ENCODE assay signal across 15 cellular contexts in the genomic region with DNA sequence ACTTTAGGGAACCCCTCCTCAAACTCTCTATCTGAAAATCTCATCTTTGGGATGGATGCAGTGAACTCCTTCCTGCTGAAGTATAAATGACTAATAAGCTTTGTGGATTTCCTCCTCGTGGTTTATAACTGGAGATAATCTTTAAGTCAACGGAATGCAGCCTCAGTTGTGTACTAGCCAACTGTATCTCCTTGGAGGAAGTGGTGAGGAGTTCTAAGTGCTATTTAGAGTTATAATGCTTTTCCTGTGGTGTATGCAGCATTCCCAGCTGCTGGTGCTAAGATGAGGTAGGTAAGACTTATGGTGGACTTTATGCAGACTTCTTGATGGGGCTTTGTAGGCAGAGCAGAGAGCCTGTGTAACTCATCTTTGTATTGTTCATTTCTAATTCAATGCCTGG.
DNase-seq lines count a peak whose midpoint lies in the region; ATAC-seq and TF ChIP-seq lines count a peak whose summit lies in the region.
"Had no signal": no experiment of that assay in that cellular context is flagged by ENCODE, and none has a peak within 500 bp of the region (broad histone marks: within the 10 kb centered on the region; RNA-seq: fewer than 3 reads in every experiment).

No MANE protein-coding gene starts in this region.

- 47 to 59% (median 56%) methylated on average over 2 of the region's 2 CpGs for WGBS in psoas muscle, 3 donors

- H3K36me3 ChIP-seq in mucosa of descending colon (ENCODE audit: low read depth) = no peaks in the 10 kb centered on the region
- no peaks in the 10 kb centered on the region for H3K36me3 ChIP-seq in psoas muscle (ENCODE audit: insufficient read depth in 1 of 2, low read depth in 1 of 2)
- H3K36me3 ChIP-seq: adrenal gland, colonic mucosa, ovary, spleen, upper lobe of right lung had no signal

- ATAC-seq in mucosa of descending colon (peak; percentile 20), psoas muscle (no peak), HG02884 (IDR thresholded peaks at IDR 0.05; ENCODE audit: unreplicated experiment) (no peak)
- ATAC-seq: activated T-helper 17 cell treated with anti-CD3 and anti-CD28 coated beads, Interleukin-2, amount 50 U/mL, for 72 hours had no signal

- no peak overlapping the region for H3K4me3 ChIP-seq in mucosa of descending colon
- no peak overlapping the region for H3K4me3 ChIP-seq in psoas muscle
- H3K4me3 ChIP-seq: adrenal gland, colonic mucosa, ovary, spleen, upper lobe of right lung had no signal

- intact Hi-C loops in mucosa of descending colon (cut with DNase I, micrococcal nuclease) (no loop called here), psoas muscle (cut with DNase I) (no loop called here)

- H3K27me3 ChIP-seq in psoas muscle (ENCODE audit: insufficient read depth in 3 of 3, low read length in 2 of 3) = no peaks in the 10 kb centered on the region
- H3K27me3 ChIP-seq: adrenal gland, colonic mucosa, ovary, spleen, upper lobe of right lung had no signal

- peak; percentile 48 for DNase-seq in EL
- peak; percentile 22 for DNase-seq in HT-29 (ENCODE audit: low spot score)
- peak; percentile 67 for DNase-seq in RPMI7951 (ENCODE audit: low read depth)
- no peak for DNase-seq in mucosa of descending colon
- no peak for DNase-seq in midbrain (lab: John Stamatoyannopoulos, UW)
- DNase-seq in psoas muscle = no peak
- DNase-seq: adrenal gland; colonic mucosa; ovary; spleen; stimulated activated naive CD4-positive, alpha-beta T cell treated with Interleukin-2 at 50 U/mL for 16 hours; upper lobe of right lung had no signal

- H3K9me3 ChIP-seq in mucosa of descending colon (no peaks in the 10 kb centered on the region), psoas muscle (no peaks in the 10 kb centered on the region)
- H3K9me3 ChIP-seq: adrenal gland, colonic mucosa, ovary, spleen, upper lobe of right lung had no signal

- H3K4me1 ChIP-seq in mucosa of descending colon (ENCODE audit: low read depth) = no peaks in the 10 kb centered on the region
- H3K4me1 ChIP-seq in psoas muscle = no peaks in the 10 kb centered on the region
- H3K4me1 ChIP-seq: adrenal gland, colonic mucosa, spleen, upper lobe of right lung had no signal

- TF ChIP-seq CTCF in mucosa of descending colon (IDR thresholded peaks at IDR 0.05) (no peak), psoas muscle (IDR thresholded peaks at IDR 0.05) (no peak)

- H3K27ac ChIP-seq in psoas muscle = no peak overlapping the region
- H3K27ac ChIP-seq: adrenal gland, colonic mucosa, ovary, spleen, upper lobe of right lung, VCaP had no signal

Comparison
In these comparisons a context has a peak if more than half of its experiments do, and no peak if none do; other contexts are left out.
1. DNase-seq: peak in EL (single experiment), HT-29 (single experiment) and RPMI7951 (single experiment); none in mucosa of descending colon (0 of 3), midbrain (single experiment) and psoas muscle (0 of 2).